In genomic region chr1:147479864-147480564, GRCh38 we compare ENCODE assay signal across 31 cellular contexts.
"Had no signal": no experiment of that assay in that cellular context is flagged by ENCODE, and none has a peak within 500 bp of the region (broad histone marks: within the 10 kb centered on the region; RNA-seq: fewer than 3 reads in every experiment).

No MANE protein-coding gene starts in this region.

- H3K4me3 ChIP-seq: ascending aorta, breast epithelium, cardiac muscle cell, colonic mucosa, esophagus squamous epithelium, gastroesophageal sphincter had no signal

- H3K4me1 ChIP-seq: ascending aorta, breast epithelium, colonic mucosa, esophagus squamous epithelium, gastroesophageal sphincter had no signal

- H3K36me3 ChIP-seq: ascending aorta, breast epithelium, cardiac muscle cell, colonic mucosa, esophagus squamous epithelium, gastroesophageal sphincter had no signal

- ATAC-seq: activated CD4-positive, alpha-beta T cell treated with anti-CD3 and anti-CD28 coated beads for 36 hours; activated CD8-positive, alpha-beta memory T cell treated with anti-CD3 and anti-CD28 coated beads, Interleukin-2, amount 10 ng/mL, durations not matched to agents 7 days and 5 days; activated CD8-positive, alpha-beta T cell treated with anti-CD3 and anti-CD28 coated beads, Interleukin-2, amount 10 ng/mL, durations not matched to agents 7 days and 5 days; activated naive CD4-positive, alpha-beta T cell treated with anti-CD3 and anti-CD28 coated beads, Interleukin-2, amount 50 U/mL, for 72 hours; gastroesophageal sphincter; T-helper 17 cell had no signal

- FAIRE-seq: endometrium, endothelial cell of umbilical vein had no signal

- H3K27me3 ChIP-seq: ascending aorta, cardiac muscle cell, colonic mucosa had no signal

- H3K27ac ChIP-seq: ascending aorta, breast epithelium, cardiac muscle cell, colonic mucosa, epithelial cell of prostate, esophagus squamous epithelium, gastroesophageal sphincter had no signal

- DNase-seq: activated CD4-positive, alpha-beta memory T cell treated with anti-CD3 and anti-CD28 coated beads for 36 hours; activated CD4-positive, alpha-beta T cell treated with anti-CD3 and anti-CD28 coated beads for 36 hours; activated CD4-positive, alpha-beta T cell treated with anti-CD3 and anti-CD28 coated beads, Interleukin-2, amount 10 ng/mL, durations not matched to agents 24 days and 14 days; activated CD4-positive, CD25-positive, alpha-beta regulatory T cell; activated CD4-positive, CD25-positive, alpha-beta regulatory T cell treated with anti-CD3 and anti-CD28 coated beads, Interleukin-2, amount 50 U/mL, for 72 hours; activated CD8-positive, alpha-beta memory T cell treated with anti-CD3 and anti-CD28 coated beads, Interleukin-2, amount 10 ng/mL, durations not matched to agents 7 days and 5 days; activated CD8-positive, alpha-beta memory T cell treated with anti-CD3 and anti-CD28 coated beads, Interleukin-2, amount 50 U/mL, for 4 hours; activated CD8-positive, alpha-beta T cell treated with anti-CD3 and anti-CD28 coated beads, Interleukin-2, amount 10 ng/mL, durations not matched to agents 7 days and 5 days; activated gamma-delta T cell; activated naive CD4-positive, alpha-beta T cell; activated naive CD4-positive, alpha-beta T cell treated with anti-CD3 and anti-CD28 coated beads, Interleukin-2, amount 10 ng/mL, durations not matched to agents 7 days and 5 days; activated naive CD8-positive, alpha-beta T cell treated with anti-CD3 and anti-CD28 coated beads, Interleukin-2, amount 10 ng/mL, durations not matched to agents 7 days and 5 days; activated T-cell treated with anti-CD3 and anti-CD28 coated beads, Interleukin-2, amount 50 U/mL, for 1 hour; activated T-cell treated with anti-CD3 and anti-CD28 coated beads, Interleukin-2, amount 50 U/mL, for 48 hours; central memory CD4-positive, alpha-beta T cell; cerebellar nuclear complex; colonic mucosa; effector CD8-positive, alpha-beta T cell; esophagus squamous epithelium; foreskin melanocyte; T-helper 1 cell; T-helper 17 cell; T1000 had no signal

- H3K9me3 ChIP-seq: ascending aorta, breast epithelium, colonic mucosa, esophagus squamous epithelium, gastroesophageal sphincter had no signal
